In genomic region chr3:46565607-46566039, GRCh38 we compare ENCODE assay signal across 9 cellular contexts. TPM values are rescaled to one million over a fixed set of nuclear protein-coding genes. Genes with fewer than 3 reads are reported as not detected.
DNase-seq lines count a peak whose midpoint lies in the region; ATAC-seq and TF ChIP-seq lines count a peak whose summit lies in the region.
"Had no signal": no experiment of that assay in that cellular context is flagged by ENCODE, and none has a peak within 500 bp of the region (broad histone marks: within the 10 kb centered on the region; RNA-seq: fewer than 3 reads in every experiment).

No MANE protein-coding gene starts in this region.

- no peak overlapping the region for H3K9ac ChIP-seq in mammary epithelial cell (ENCODE audit: insufficient read depth, low read length)

- peaks cover 53% of the 10 kb centered on the region for H3K27me3 Mint-ChIP-seq in stimulated activated naive CD8-positive, alpha-beta T cell treated with anti-CD3 and anti-CD28 coated beads, Interleukin-15, amount 100 ng/mL, for 72 hours

- no peaks in the 10 kb centered on the region for H3K79me2 ChIP-seq in mammary epithelial cell (ENCODE audit: insufficient read depth, low read length)

- no peaks in the 10 kb centered on the region for H3K36me3 ChIP-seq in mammary epithelial cell (ENCODE audit: insufficient read depth, low read length)

- in situ Hi-C loops in mammary epithelial cell (cut with MboI; ENCODE audit: low sequenced_read_pairs in 2 of 2) = no loop called here
- in situ Hi-C loops in KBM-7 (cut with MboI; ENCODE audit: low pct_unique_long_range_greater_than_20kb, low sequenced_read_pairs) = no loop called here

- peak overlapping the region; percentile 40 to 50 (median 49) for H3K4me3 ChIP-seq in mammary epithelial cell (replicated peaks in 1 of 3; ENCODE audit: insufficient read depth in 1 of 3, low read depth in 2 of 3, low read length in 3 of 3)

- peak overlapping the region in 1 of 2 donors; percentile 42 for H3K27ac Mint-ChIP-seq in stimulated activated naive CD8-positive, alpha-beta T cell treated with anti-CD3 and anti-CD28 coated beads, Interleukin-15, amount 100 ng/mL, for 72 hours

- H3K4me1 ChIP-seq in mammary epithelial cell (ENCODE audit: insufficient read depth, low read length) = peaks cover 7% of the 10 kb centered on the region

- DNase-seq in HuH-7 (ENCODE audit: low spot score) (peak; percentile 87), mammary epithelial cell (no peak), left colon (no peak), KBM-7 (no peak), LoVo (ENCODE audit: low spot score) (no peak), inferior parietal cortex (ENCODE audit: extremely low spot score) (no peak)
- no peak for DNase-seq in stimulated activated naive CD8-positive, alpha-beta T cell treated with anti-CD3 and anti-CD28 coated beads, Interleukin-15, amount 100 ng/mL, for 72 hours

- H2AFZ ChIP-seq in mammary epithelial cell (ENCODE audit: low read depth, low read length) = peak overlapping the region; percentile 90

- H3K4me1 Mint-ChIP-seq in stimulated activated naive CD8-positive, alpha-beta T cell treated with anti-CD3 and anti-CD28 coated beads, Interleukin-15, amount 100 ng/mL, for 72 hours = peaks cover 14% of the 10 kb centered on the region

- no peaks in the 10 kb centered on the region for H3K27me3 ChIP-seq in mammary epithelial cell (ENCODE audit: insufficient read depth, low read length)

- peak overlapping the region; percentile 86 for H3K4me2 ChIP-seq in mammary epithelial cell (ENCODE audit: insufficient read depth, low read depth, low read length)

- CTCF ChIA-PET in mammary epithelial cell (lab: Charles Lee; ENCODE audit: low non-redundant PET) = no interaction called here

- H3K9me3 ChIP-seq in mammary epithelial cell (replicated peaks; ENCODE audit: insufficient read depth, low read length) = no peaks in the 10 kb centered on the region

- dilution Hi-C loops in mammary epithelial cell (cut with HindIII; ENCODE audit: low sequenced_read_pairs) = no loop called here

- intact Hi-C loops in mammary epithelial cell (cut with micrococcal nuclease) = no loop called here
- intact Hi-C loops in left colon (cut with DNase I, micrococcal nuclease) = no loop called here

- H3K27ac ChIP-seq in mammary epithelial cell (ENCODE audit: insufficient read depth, low read depth, low read length) = no peak overlapping the region

- peak; percentile 42 for ATAC-seq in left colon
- ATAC-seq in stimulated activated naive CD8-positive, alpha-beta T cell treated with anti-CD3 and anti-CD28 coated beads, Interleukin-15, amount 100 ng/mL, for 72 hours = peak; percentile 16
- ATAC-seq in GM18519 (IDR thresholded peaks at IDR 0.05; ENCODE audit: low FRiP score, unreplicated experiment) = no peak

- BruUV-seq in mammary epithelial cell (replicated peaks; lab: Mats Ljungman, UMichigan) = no TSS peak

- H3K9me3 Mint-ChIP-seq in stimulated activated naive CD8-positive, alpha-beta T cell treated with anti-CD3 and anti-CD28 coated beads, Interleukin-15, amount 100 ng/mL, for 72 hours = peaks cover 0 to 4% of the 10 kb centered on the region in 2 donors

- H3K4me3 Mint-ChIP-seq in stimulated activated naive CD8-positive, alpha-beta T cell treated with anti-CD3 and anti-CD28 coated beads, Interleukin-15, amount 100 ng/mL, for 72 hours = peak overlapping the region; percentile 45 to 77

- TF ChIP-seq CTCF in mammary epithelial cell (conservative IDR thresholded peaks at IDR 0.05 in 1 of 2, IDR thresholded peaks at IDR 0.05 in 1 of 2; ENCODE audit: extremely low read depth in 1 of 2, insufficient read depth in 1 of 2, low read depth in 1 of 2, low read length in 2 of 2) = no peak

- WGBS in mammary epithelial cell (ENCODE audit: low coverage, missing lambda C conversion rate) = 34% methylated on average over 21 of the region's 21 CpGs

- no peaks in the 10 kb centered on the region for H4K20me1 ChIP-seq in mammary epithelial cell (ENCODE audit: insufficient read depth, low read length)

RNA-seq across cellular contexts. Expression of gene LRRC2, which starts 0.5 kb away (rescaled TPM):
- total RNA-seq in mammary epithelial cell = under 1 TPM; under 0.01 to 0.07 TPM
- 0.03 TPM for polyA plus RNA-seq in mammary epithelial cell
- not detected for polyA minus RNA-seq in mammary epithelial cell
- 1 to 10 TPM; 1.5 TPM for total RNA-seq in left colon

RNA-seq across cellular contexts. Expression of gene FAM240A, which starts 46.7 kb away (rescaled TPM):
- not detected for total RNA-seq in mammary epithelial cell
- polyA plus RNA-seq in mammary epithelial cell = not detected
- polyA minus RNA-seq in mammary epithelial cell = not detected
- total RNA-seq in left colon = not detected
- total RNA-seq: dermis microvascular lymphatic vessel endothelial cell had no signal
